16 cellular contexts compared by ENCODE assay signal in genomic region chr7:1769286-1770200, GRCh38.
"Had no signal": no experiment of that assay in that cellular context is flagged by ENCODE, and none has a peak within 500 bp of the region (broad histone marks: within the 10 kb centered on the region; RNA-seq: fewer than 3 reads in every experiment).

No MANE protein-coding gene starts in this region.

- ATAC-seq: mucosa of descending colon; naive thymus-derived CD8-positive, alpha-beta T cell; right cardiac atrium had no signal

- H3K36me3 ChIP-seq: ovary, suprapubic skin, tibial nerve had no signal

- H3K4me3 ChIP-seq: dorsolateral prefrontal cortex, hepatocyte, mucosa of descending colon, ovary, suprapubic skin, tibial nerve had no signal

- H3K4me1 ChIP-seq: suprapubic skin, tibial nerve had no signal

- H3K9me3 ChIP-seq: ovary, suprapubic skin had no signal

- H3K27me3 ChIP-seq: dorsolateral prefrontal cortex, hepatocyte, ovary, suprapubic skin, tibial nerve had no signal

- H3K27ac ChIP-seq: dorsolateral prefrontal cortex, hepatocyte, ovary, suprapubic skin, tibial nerve had no signal

- DNase-seq: cortex of kidney; effector CD8-positive, alpha-beta T cell; foreskin melanocyte; kidney glomerular epithelial cell; mammary epithelial cell; mucosa of descending colon; ovary; right cardiac atrium; small intestine; stimulated activated CD4-positive, alpha-beta T cell treated with anti-CD3 and anti-CD28 coated beads, Interleukin-12 subunit alpha, Interleukin-12 subunit beta, amount 100 ng/mL, for 4 hours; stimulated activated naive CD4-positive, alpha-beta T cell treated with Interleukin-2 at 50 U/mL for 16 hours had no signal
